8 cellular contexts compared by ENCODE assay signal in the genomic region with DNA sequence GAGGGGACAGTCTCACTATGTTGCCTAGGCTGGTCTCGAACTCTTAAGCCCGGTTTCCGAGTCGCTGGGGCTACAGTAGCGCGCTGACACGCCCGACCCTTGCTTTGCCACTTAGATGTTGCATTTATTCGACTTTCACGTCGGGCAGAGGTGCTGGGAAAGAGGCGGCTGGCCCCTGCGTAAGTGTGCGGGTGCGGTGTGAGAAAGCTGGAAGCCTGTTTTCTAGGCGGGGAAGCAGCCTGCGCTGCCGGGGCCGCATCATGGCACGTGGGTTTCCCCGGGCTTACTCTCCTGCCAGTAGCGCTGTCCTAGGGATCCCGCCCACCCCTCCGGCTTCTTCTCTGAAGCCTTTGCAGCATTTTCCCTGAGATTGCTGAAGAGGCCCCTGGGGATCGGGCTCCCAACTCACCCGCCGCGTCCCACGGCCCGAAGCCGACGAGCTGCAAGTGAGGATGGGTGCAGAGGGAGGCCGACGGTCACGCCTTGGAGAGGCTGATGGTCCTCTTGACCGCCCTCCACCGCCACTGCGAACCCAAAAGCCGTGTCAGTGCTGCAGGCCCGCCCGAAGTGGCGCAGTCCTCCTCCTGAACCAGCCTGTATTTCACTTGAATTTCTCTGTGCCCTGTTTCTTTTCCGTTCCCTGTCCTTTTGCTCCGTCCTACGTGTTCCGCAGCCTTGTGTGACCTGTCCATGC. TPM values are rescaled to one million over a fixed set of nuclear protein-coding genes. Genes with fewer than 3 reads are reported as not detected.
DNase-seq lines count a peak whose midpoint lies in the region; ATAC-seq and TF ChIP-seq lines count a peak whose summit lies in the region.

No MANE protein-coding gene starts in this region.

- H3K27me3 ChIP-seq in AG04450 (ENCODE audit: control insufficient read depth, insufficient read depth, low read length) (peaks cover 3% of the 10 kb centered on the region), Panc1 (ENCODE audit: control insufficient read depth, insufficient read depth, low read length) (no peaks in the 10 kb centered on the region)

- no peak for DNase-seq in AG04450 (ENCODE audit: low read depth, low spot score)
- no peak for DNase-seq in Panc1 (ENCODE audit: low read depth, low spot score)
- DNase-seq in astrocyte of the spinal cord (ENCODE audit: low read depth, low spot score): peak; percentile 57
- DNase-seq in iPS-NIHi11 (ENCODE audit: low spot score): peak; percentile 23
- DNase-seq in stimulated activated CD4-positive, alpha-beta T cell treated with anti-CD3 and anti-CD28 coated beads, Interleukin-15, amount 100 ng/mL, for 24 hours: peak; percentile 81
- DNase-seq in COLO829 (ENCODE audit: low spot score): no peak
- no peak for DNase-seq in Kasumi-1 (lab: John Stamatoyannopoulos, UW)

- peaks cover 8% of the 10 kb centered on the region for H3K4me1 ChIP-seq in Panc1 (ENCODE audit: control insufficient read depth, insufficient read depth, low read length)

- BruUV-seq in Panc1 (replicated peaks; lab: Mats Ljungman, UMichigan): no TSS peak

- H3K4me3 ChIP-seq in AG04450 (ENCODE audit: low read depth, low read length) (peak overlapping the region; percentile 56), Panc1 (ENCODE audit: low read depth in 2 of 2, low read length in 2 of 2) (peak overlapping the region; percentile 65 to 94), astrocyte of the spinal cord (ENCODE audit: low read depth, low read length) (peak overlapping the region; percentile 46)

- H3K27ac ChIP-seq in AG04450 (ENCODE audit: low read depth, low read length): peak overlapping the region; percentile 31
- H3K27ac ChIP-seq in Panc1 (ENCODE audit: low read length): peak overlapping the region; percentile 58

- H3K9me3 ChIP-seq in AG04450 (ENCODE audit: control insufficient read depth, insufficient read depth, low read length): no peaks in the 10 kb centered on the region; the same call in 1 of the 2 replicates
- no peaks in the 10 kb centered on the region for H3K9me3 ChIP-seq in Panc1 (ENCODE audit: control insufficient read depth, insufficient read depth, low read depth, low read length)

- POLR2A ChIA-PET in AG04450 (lab: Yijun Ruan, JAX) (interaction anchor here (0.9 to 1.8 kb wide), 2 partner anchors 10 to 26 kb away, joined by 3 to 4 read pairs; no protein-coding TSS in a partner anchor), Panc1 (lab: Charles Lee) (no interaction called here)

- H3K36me3 ChIP-seq in Panc1 (ENCODE audit: control insufficient read depth, insufficient read depth, low read length): no peaks in the 10 kb centered on the region

- TF ChIP-seq CTCF in AG04450 (IDR thresholded peaks at IDR 0.05; ENCODE audit: low read depth, low read length): no peak
- no peak; the same call in 1 of the 2 replicates for TF ChIP-seq CTCF in Panc1 (IDR thresholded peaks at IDR 0.05)
- TF ChIP-seq CTCF in astrocyte of the spinal cord (IDR thresholded peaks at IDR 0.05; ENCODE audit: low read depth, low read length): peak; percentile 9

- CTCF ChIA-PET in AG04450 (lab: Charles Lee) (no interaction called here), Panc1 (lab: Charles Lee) (no interaction called here)

- intact Hi-C loops in Panc1 (cut with micrococcal nuclease; ENCODE audit: unreplicated experiment): no loop called here

- ATAC-seq in GM21737 (IDR thresholded peaks at IDR 0.05; ENCODE audit: unreplicated experiment) (peak; percentile 24), Panc1 (peak; percentile 33)

- in situ Hi-C loops in Panc1 (cut with HindIII; ENCODE audit: low pct_unique_long_range_greater_than_20kb, low sequenced_read_pairs) (no loop called here), astrocyte of the spinal cord (cut with HindIII; ENCODE audit: low sequenced_read_pairs) (no loop called here)

RNA-seq across cellular contexts. Expression of a gene that starts 5.8 kb away (rescaled TPM):
- 11.5 and 12.3 TPM in 2 replicates for polyA plus RNA-seq in AG04450 (2011; rRNA removed)
- polyA minus RNA-seq in AG04450 (2011; rRNA and poly(A)+ RNA removed): 10.3 and 10.5 TPM in 2 replicates
- total RNA-seq in Panc1 (2021; ENCODE audit: unreplicated experiment): 58.3 TPM
- polyA plus RNA-seq in Panc1 (2012; ENCODE audit: insufficient read length): 72.2 TPM

RNA-seq across cellular contexts. Expression of a gene that starts 12.3 kb away (rescaled TPM):
- polyA plus RNA-seq in AG04450 (2011; rRNA removed): 0.66 and 1.1 TPM in 2 replicates
- polyA minus RNA-seq in AG04450 (2011; rRNA and poly(A)+ RNA removed): 0.17 and 0.18 TPM in 2 replicates
- 25.8 TPM for total RNA-seq in Panc1 (2021; ENCODE audit: unreplicated experiment)
- polyA plus RNA-seq in Panc1 (2012; ENCODE audit: insufficient read length): 21.3 TPM

RNA-seq across cellular contexts. Expression of a gene that starts 26.4 kb away (rescaled TPM):
- polyA plus RNA-seq in AG04450 (2011; rRNA removed): 4,422 and 6,028 TPM in 2 replicates
- 6,011 and 8,408 TPM in 2 replicates for polyA minus RNA-seq in AG04450 (2011; rRNA and poly(A)+ RNA removed)
- 1,623 TPM for total RNA-seq in Panc1 (2021; ENCODE audit: unreplicated experiment)
- polyA plus RNA-seq in Panc1 (2012; ENCODE audit: insufficient read length): 2,695 TPM

RNA-seq across cellular contexts. Expression of a gene that starts 43.7 kb away (rescaled TPM):
- 6.2 and 8.7 TPM in 2 replicates for polyA plus RNA-seq in AG04450 (2011; rRNA removed)
- polyA minus RNA-seq in AG04450 (2011; rRNA and poly(A)+ RNA removed): 9.6 and 10.3 TPM in 2 replicates
- total RNA-seq in Panc1 (2021; ENCODE audit: unreplicated experiment): 9.3 TPM
- 5.2 TPM for polyA plus RNA-seq in Panc1 (2012; ENCODE audit: insufficient read length)

Comparison
In these comparisons a context has a peak if more than half of its experiments do, and no peak if none do; other contexts are left out.
1. DNase-seq: peak in astrocyte of the spinal cord (single experiment), iPS-NIHi11 (single experiment) and stimulated activated CD4-positive, alpha-beta T cell treated with anti-CD3 and anti-CD28 coated beads, Interleukin-15, amount 100 ng/mL, for 24 hours (single experiment); none in AG04450 (single experiment), Panc1 (single experiment), COLO829 (single experiment) and Kasumi-1 (0 of 2).
2. Peak in every context shown above with its lines, with median percentiles within 50 percentile points of each other: H3K4me3 ChIP-seq.